In the genomic region with DNA sequence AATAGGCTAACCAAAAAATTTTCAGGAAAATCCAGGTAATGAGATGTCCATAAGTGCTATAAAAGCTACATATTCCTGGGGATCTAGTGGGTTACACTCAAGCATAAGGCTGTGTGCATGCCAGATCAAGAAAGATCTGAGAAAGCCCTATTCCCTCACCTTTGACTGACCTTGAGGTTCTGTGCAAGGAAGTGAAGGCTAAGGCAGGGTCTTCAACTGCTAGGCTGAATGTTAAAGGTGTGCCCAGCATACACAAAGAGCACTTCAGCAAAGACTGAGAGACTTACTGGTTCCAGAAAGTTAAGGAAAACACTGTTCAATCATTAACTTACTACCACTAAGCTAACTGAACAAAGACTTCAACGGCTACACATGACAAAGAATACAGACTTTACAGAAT, we compare ENCODE assay signal across 25 cellular contexts.
A peak's percentile ranks its signal among the peaks of the same experiment; 100 is the strongest.
DNase-seq lines count a peak whose midpoint lies in the region; ATAC-seq and TF ChIP-seq lines count a peak whose summit lies in the region.
"Had no signal": no experiment of that assay in that cellular context is flagged by ENCODE, and none has a peak within 500 bp of the region (broad histone marks: within the 10 kb centered on the region; RNA-seq: fewer than 3 reads in every experiment).

No MANE protein-coding gene starts in this region.

- H3K27ac ChIP-seq in HEK293 (ENCODE audit: extremely low read depth, low read depth, low read length) (no peak overlapping the region), duodenal mucosa (ENCODE audit: low read depth, low read length) (no peak overlapping the region)
- H3K27ac ChIP-seq: BLaER1 had no signal

- peak overlapping the region in 1 of 2 donors; percentile 33 for H3K9ac ChIP-seq in duodenal mucosa (ENCODE audit: low read depth in 1 of 2, low read length in 2 of 2)
- H3K9ac ChIP-seq: BLaER1 had no signal

- peaks cover 2% of the 10 kb centered on the region for H3K4me1 Mint-ChIP-seq in progenitor cell of endocrine pancreas (ENCODE audit: low read depth)
- H3K4me1 Mint-ChIP-seq: CD14-positive monocyte; CD4-positive, CD25-positive, alpha-beta regulatory T cell; CD8-positive, alpha-beta memory T cell had no signal

- H3K4me3 Mint-ChIP-seq in progenitor cell of endocrine pancreas (ENCODE audit: low read depth), result no peak overlapping the region
- H3K4me3 Mint-ChIP-seq: CD14-positive monocyte; CD4-positive, alpha-beta memory T cell; CD4-positive, CD25-positive, alpha-beta regulatory T cell; CD8-positive, alpha-beta memory T cell had no signal

- H3K4me3 ChIP-seq in HEK293 (ENCODE audit: low read depth, low read length), result no peak overlapping the region
- H3K4me3 ChIP-seq in duodenal mucosa (ENCODE audit: low read depth in 1 of 2, low read length in 2 of 2), result peak overlapping the region; percentile 54 to 66
- H3K4me3 ChIP-seq: BLaER1, GM12878 had no signal

- H3K27me3 Mint-ChIP-seq in progenitor cell of endocrine pancreas, result no peaks in the 10 kb centered on the region
- H3K27me3 Mint-ChIP-seq: CD4-positive, alpha-beta memory T cell had no signal

- H3K27ac Mint-ChIP-seq in progenitor cell of endocrine pancreas, result peak overlapping the region; percentile 31
- H3K27ac Mint-ChIP-seq: CD14-positive monocyte; CD4-positive, alpha-beta memory T cell; CD4-positive, CD25-positive, alpha-beta regulatory T cell; CD8-positive, alpha-beta memory T cell had no signal

- H3K36me3 ChIP-seq in HEK293 (ENCODE audit: control insufficient read depth in 2 of 2, insufficient read depth in 1 of 2, low read length in 2 of 2), result no peaks in the 10 kb centered on the region
- no peaks in the 10 kb centered on the region for H3K36me3 ChIP-seq in duodenal mucosa (ENCODE audit: control insufficient read depth in 1 of 2, insufficient read depth in 2 of 2, low read length in 2 of 2)
- H3K36me3 ChIP-seq: BE2C, BLaER1 had no signal

- H3K4me1 ChIP-seq in HEK293 (ENCODE audit: control insufficient read depth, insufficient read depth, low read length) (no peaks in the 10 kb centered on the region), duodenal mucosa (ENCODE audit: control insufficient read depth in 1 of 2, insufficient read depth in 2 of 2, low read length in 2 of 2) (peaks cover 0 to 3% of the 10 kb centered on the region in 2 donors)
- H3K4me1 ChIP-seq: BE2C, BLaER1 had no signal

- CTCF ChIA-PET in HEK293 (lab: Yijun Ruan, JAX), result interaction anchor here (0.5 to 0.8 kb wide), 2 partner anchors 76 to 662 kb away, joined by 3 read pairs; no protein-coding TSS in a partner anchor

- DNase-seq in NCI-H748 (lab: John Stamatoyannopoulos, UW; ENCODE audit: unreplicated experiment), result peak; percentile 23
- DNase-seq in NCI-H748 treated with DMSO at 0.1 percent for 48 hours (lab: John Stamatoyannopoulos, UW), result no peak
- no peak for DNase-seq in progenitor cell of endocrine pancreas (ENCODE audit: low spot score, unreplicated experiment)
- no peak for DNase-seq in hepatic stellate cell (ENCODE audit: low spot score)
- DNase-seq in stimulated activated CD4-positive, alpha-beta T cell treated with anti-CD3 and anti-CD28 coated beads, Interleukin-4, amount 100 ng/mL, for 4 hours, result no peak
- DNase-seq: 8988T; ACHN; BE2C; C1 segment of cervical spinal cord; CD4-positive, alpha-beta memory T cell; CD4-positive, CD25-positive, alpha-beta regulatory T cell; CD8-positive, alpha-beta memory T cell; COR-L47; DMS 273 treated with DMSO at 0.1 percent for 48 hours; DMS153; DMS79; DND-41; EL; GDM1 had no signal

- no peak for ATAC-seq in HG03354 (IDR thresholded peaks at IDR 0.05; ENCODE audit: poor library complexity, severe bottlenecking, unreplicated experiment)
- ATAC-seq: GM12878 had no signal

- peaks cover 17% of the 10 kb centered on the region for H3K36me3 Mint-ChIP-seq in progenitor cell of endocrine pancreas (ENCODE audit: insufficient read depth)
- H3K36me3 Mint-ChIP-seq: CD14-positive monocyte; CD4-positive, alpha-beta memory T cell; CD4-positive, CD25-positive, alpha-beta regulatory T cell; CD8-positive, alpha-beta memory T cell had no signal

- no peaks in the 10 kb centered on the region for H3K9me3 ChIP-seq in HEK293 (ENCODE audit: control insufficient read depth, insufficient read depth, low read depth, low read length)
- no peaks in the 10 kb centered on the region for H3K9me3 ChIP-seq in duodenal mucosa (ENCODE audit: control insufficient read depth in 1 of 2, low read length in 2 of 2)
- H3K9me3 ChIP-seq: BE2C had no signal

- POLR2A ChIA-PET in HEK293 (lab: Yijun Ruan, JAX), result no interaction called here

- TF ChIP-seq CTCF in HEK293 (tag by site-specific recombination; IDR thresholded peaks at IDR 0.05) (no peak), progenitor cell of endocrine pancreas (IDR thresholded peaks at IDR 0.05; ENCODE audit: unreplicated experiment) (no peak)

- H3K9me3 Mint-ChIP-seq in progenitor cell of endocrine pancreas (ENCODE audit: low read depth), result peaks cover 29% of the 10 kb centered on the region
- H3K9me3 Mint-ChIP-seq: CD8-positive, alpha-beta memory T cell had no signal

- no peaks in the 10 kb centered on the region for H3K27me3 ChIP-seq in duodenal mucosa (ENCODE audit: control insufficient read depth in 1 of 2, insufficient read depth in 2 of 2, low read length in 2 of 2)
- H3K27me3 ChIP-seq: BE2C had no signal

TF ChIP-seq in HEK293, 187 proteins besides CTCF, POLR2A, EP300 and RAD21:
- TF ChIP-seq SETDB1 (IDR thresholded peaks at IDR 0.05; ENCODE audit: insufficient read length, low read length), result peak; percentile 20
- no peak for TF ChIP-seq ZNF274 (IDR thresholded peaks at IDR 0.05; ENCODE audit: low read length)
- TF ChIP-seq ZNF274 (tag by site-specific recombination; IDR thresholded peaks at IDR 0.05; ENCODE audit: borderline replicate concordance), result no peak
